Comparison of ENCODE assay signal across 1 cellular context in genomic region chr1:227734858-227735780, GRCh38.
TF ChIP-seq lines count a peak whose summit lies in the region.

TSS of gene JMJD4 (minus strand) at chr1:227735302. CDS start at chr1:227735273, 29 bp downstream.
A gene with protein sequence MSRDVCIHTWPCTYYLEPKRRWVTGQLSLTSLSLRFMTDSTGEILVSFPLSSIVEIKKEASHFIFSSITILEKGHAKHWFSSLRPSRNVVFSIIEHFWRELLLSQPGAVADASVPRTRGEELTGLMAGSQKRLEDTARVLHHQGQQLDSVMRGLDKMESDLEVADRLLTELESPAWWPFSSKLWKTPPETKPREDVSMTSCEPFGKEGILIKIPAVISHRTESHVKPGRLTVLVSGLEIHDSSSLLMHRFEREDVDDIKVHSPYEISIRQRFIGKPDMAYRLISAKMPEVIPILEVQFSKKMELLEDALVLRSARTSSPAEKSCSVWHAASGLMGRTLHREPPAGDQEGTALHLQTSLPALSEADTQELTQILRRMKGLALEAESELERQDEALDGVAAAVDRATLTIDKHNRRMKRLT (plus strand): TSS chr1:227735435. CDS start chr1:227747737, 12,302 bp downstream.

TF ChIP-seq in SK-N-SH, 30 proteins besides CTCF, POLR2A, EP300 and RAD21 (continued from another document):
- TF ChIP-seq USF1 (IDR thresholded peaks at IDR 0.05; ENCODE audit: borderline replicate concordance, low read depth) (peak; percentile 48), GATA2 (CRISPR knock-in tag; IDR thresholded peaks at IDR 0.05) (no peak), ELF1 (IDR thresholded peaks at IDR 0.05) (peak; percentile 79), POLR2AphosphoS5 (IDR thresholded peaks at IDR 0.05; ENCODE audit: low read depth, low read length) (peak; percentile 83), YY1 (IDR thresholded peaks at IDR 0.05; ENCODE audit: low read depth) (no peak), TAF1 (IDR thresholded peaks at IDR 0.05; ENCODE audit: borderline replicate concordance, low read depth, low read length) (peak; percentile 72), GABPA (IDR thresholded peaks at IDR 0.05; ENCODE audit: low read depth) (peak; percentile 93), USF2 (IDR thresholded peaks at IDR 0.05; ENCODE audit: borderline replicate concordance, low read depth, low read length) (0 out of 2 replicates have a peak, but pooled peaks have one; percentile 35), REST (IDR thresholded peaks at IDR 0.05; ENCODE audit: low read depth, low read length) (peak; percentile 28; the same call in 1 of the 2 replicates), MXI1 (IDR thresholded peaks at IDR 0.05; ENCODE audit: low read depth, low read length) (peak; percentile 81), FOXM1 (IDR thresholded peaks at IDR 0.05; ENCODE audit: low read depth) (no peak)
- TF ChIP-seq, protein P1, sequence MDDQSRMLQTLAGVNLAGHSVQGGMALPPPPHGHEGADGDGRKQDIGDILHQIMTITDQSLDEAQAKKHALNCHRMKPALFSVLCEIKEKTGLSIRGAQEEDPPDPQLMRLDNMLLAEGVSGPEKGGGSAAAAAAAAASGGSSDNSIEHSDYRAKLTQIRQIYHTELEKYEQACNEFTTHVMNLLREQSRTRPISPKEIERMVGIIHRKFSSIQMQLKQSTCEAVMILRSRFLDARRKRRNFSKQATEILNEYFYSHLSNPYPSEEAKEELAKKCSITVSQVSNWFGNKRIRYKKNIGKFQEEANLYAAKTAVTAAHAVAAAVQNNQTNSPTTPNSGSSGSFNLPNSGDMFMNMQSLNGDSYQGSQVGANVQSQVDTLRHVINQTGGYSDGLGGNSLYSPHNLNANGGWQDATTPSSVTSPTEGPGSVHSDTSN (IDR thresholded peaks at IDR 0.05) = peak; percentile 41; the same call in 1 of the 2 replicates
TF ChIP-seq in SK-N-SH: peak in this region for 17.
